20 cellular contexts compared by ENCODE assay signal in the genomic region with DNA sequence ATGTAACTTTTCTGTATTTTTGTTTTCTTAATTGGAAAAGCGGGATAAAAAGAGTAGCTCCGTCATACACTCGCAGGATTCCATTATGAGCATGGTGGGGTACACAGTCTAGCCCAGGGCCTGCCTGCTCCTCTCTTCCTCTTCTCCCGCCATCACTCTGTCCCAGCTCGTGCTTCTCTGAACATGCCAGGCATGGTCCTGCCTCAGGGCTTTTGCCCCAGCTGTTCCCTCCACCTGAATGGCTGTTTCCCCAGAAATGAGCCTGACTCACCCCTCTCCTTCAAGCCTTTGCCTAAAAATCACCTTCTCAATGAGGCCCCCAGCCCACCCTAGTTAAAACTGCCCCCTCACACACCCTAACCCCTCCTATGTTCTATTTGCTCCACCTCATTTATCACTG. TPM values are rescaled to one million over a fixed set of nuclear protein-coding genes. Genes with fewer than 3 reads are reported as not detected.
DNase-seq lines count a peak whose midpoint lies in the region; ATAC-seq and TF ChIP-seq lines count a peak whose summit lies in the region.
"Had no signal": no experiment of that assay in that cellular context is flagged by ENCODE, and none has a peak within 500 bp of the region (broad histone marks: within the 10 kb centered on the region; RNA-seq: fewer than 3 reads in every experiment).

No MANE protein-coding gene starts in this region.

- H3K27me3 ChIP-seq in neural progenitor cell, result peaks cover 20% of the 10 kb centered on the region
- H3K27me3 ChIP-seq: SJSA1 had no signal

- H3K4me1 ChIP-seq in HEK293 (ENCODE audit: control insufficient read depth, insufficient read depth, low read length) (no peaks in the 10 kb centered on the region), neural progenitor cell (peaks cover 6% of the 10 kb centered on the region)

- H3K4me1 Mint-ChIP-seq in T-cell (peaks cover 51 to 67% (median 61%) of the 10 kb centered on the region in 3 donors), neural progenitor cell (peaks cover 7% of the 10 kb centered on the region)
- peaks cover 35 to 43% of the 10 kb centered on the region in 2 donors for H3K4me1 Mint-ChIP-seq in effector memory CD8-positive, alpha-beta T cell (ENCODE audit: low read depth in 2 of 2)

- H3K4me2 ChIP-seq in neural progenitor cell, result no peak overlapping the region
- H3K4me2 ChIP-seq: A549 had no signal

- ATAC-seq in T-cell (replicated peaks in 1 of 4), result no peak
- no peak for ATAC-seq in effector memory CD8-positive, alpha-beta T cell (replicated peaks)
- no peak for ATAC-seq in HG03108 (IDR thresholded peaks at IDR 0.05; ENCODE audit: unreplicated experiment)
- ATAC-seq: A549 had no signal

- CTCF ChIA-PET in HEK293 (lab: Yijun Ruan, JAX), result interaction anchor here (0.6 to 0.7 kb wide), 2 partner anchors 123 to 432 kb away, joined by 3 to 5 read pairs; no protein-coding TSS in a partner anchor
- CTCF ChIA-PET in T-cell (lab: Charles Lee), result interaction anchor here in 1 of 2 donors (0.9 kb wide), 1 partner anchor 70 kb away, joined by 5 read pairs; no protein-coding TSS in a partner anchor

- no peak overlapping the region for H2AFZ ChIP-seq in neural progenitor cell (replicated peaks)

- H3K79me2 ChIP-seq in neural progenitor cell (ENCODE audit: low read depth), result no peaks in the 10 kb centered on the region

- no peaks in the 10 kb centered on the region for H3K36me3 ChIP-seq in HEK293 (ENCODE audit: control insufficient read depth in 2 of 2, insufficient read depth in 1 of 2, low read length in 2 of 2)
- no peaks in the 10 kb centered on the region for H3K36me3 ChIP-seq in neural progenitor cell
- H3K36me3 ChIP-seq: SJSA1 had no signal

- peak overlapping the region; percentile 15 to 16 for H3K27ac Mint-ChIP-seq in T-cell
- peak overlapping the region; percentile 15 to 74 for H3K27ac Mint-ChIP-seq in effector memory CD8-positive, alpha-beta T cell
- H3K27ac Mint-ChIP-seq in neural progenitor cell, result no peak overlapping the region
- H3K27ac Mint-ChIP-seq: HFFc6, IgD-negative memory B cell had no signal

- H3F3A ChIP-seq in neural progenitor cell (ENCODE audit: low read depth), result peaks cover 15% of the 10 kb centered on the region

- H3K9me3 Mint-ChIP-seq in T-cell (no peaks in the 10 kb centered on the region), neural progenitor cell (no peaks in the 10 kb centered on the region)
- H3K9me3 Mint-ChIP-seq in effector memory CD8-positive, alpha-beta T cell, result no peaks in the 10 kb centered on the region
- H3K9me3 Mint-ChIP-seq: HFFc6, IgD-negative memory B cell had no signal

- no peak overlapping the region for H3K9ac ChIP-seq in neural progenitor cell

- H3K9me3 ChIP-seq in HEK293 (ENCODE audit: control insufficient read depth, insufficient read depth, low read depth, low read length) (no peaks in the 10 kb centered on the region), neural progenitor cell (ENCODE audit: low read depth) (no peaks in the 10 kb centered on the region)
- H3K9me3 ChIP-seq: A549, SJSA1 had no signal

- POLR2A ChIA-PET in HEK293 (lab: Yijun Ruan, JAX) (no interaction called here), T-cell (lab: Charles Lee) (interaction anchor here in 1 of 2 donors (0.6 kb wide), 1 partner anchor 205 kb away, joined by 6 read pairs; no protein-coding TSS in a partner anchor)

- H4K20me1 ChIP-seq in neural progenitor cell (ENCODE audit: low read depth), result no peaks in the 10 kb centered on the region

- H3K4me3 ChIP-seq in HEK293 (ENCODE audit: low read depth, low read length) (no peak overlapping the region), neural progenitor cell (no peak overlapping the region)
- H3K4me3 ChIP-seq: A549, SJSA1 had no signal

- H3K27me3 Mint-ChIP-seq in T-cell (no peaks in the 10 kb centered on the region), neural progenitor cell (ENCODE audit: insufficient read depth, low read depth) (peaks cover 15% of the 10 kb centered on the region)
- no peaks in the 10 kb centered on the region for H3K27me3 Mint-ChIP-seq in effector memory CD8-positive, alpha-beta T cell
- H3K27me3 Mint-ChIP-seq: IgD-negative memory B cell had no signal

- TF ChIP-seq CTCF in HEK293 (tag by site-specific recombination; IDR thresholded peaks at IDR 0.05), result no peak
- no peak for TF ChIP-seq CTCF in neural progenitor cell (IDR thresholded peaks at IDR 0.05)

- peaks cover 10% of the 10 kb centered on the region for H3K36me3 Mint-ChIP-seq in T-cell
- peaks cover 10% of the 10 kb centered on the region for H3K36me3 Mint-ChIP-seq in effector memory CD8-positive, alpha-beta T cell (ENCODE audit: insufficient read depth)
- no peaks in the 10 kb centered on the region for H3K36me3 Mint-ChIP-seq in neural progenitor cell
- H3K36me3 Mint-ChIP-seq: IgD-negative memory B cell had no signal

- H3K27ac ChIP-seq in HEK293 (ENCODE audit: extremely low read depth, low read depth, low read length) (no peak overlapping the region), neural progenitor cell (no peak overlapping the region)
- H3K27ac ChIP-seq: A549, C4-2B, SJSA1 had no signal

- H3K4me3 Mint-ChIP-seq in T-cell (no peak overlapping the region), neural progenitor cell (peak overlapping the region; percentile 25)
- H3K4me3 Mint-ChIP-seq in effector memory CD8-positive, alpha-beta T cell, result no peak overlapping the region
- H3K4me3 Mint-ChIP-seq: HFFc6 had no signal

- DNase-seq in T-cell (no peak), neural progenitor cell (ENCODE audit: low spot score) (no peak), ecto neural progenitor cell (ENCODE audit: low spot score) (no peak), islet precursor cell (no peak)
- no peak for DNase-seq in effector memory CD8-positive, alpha-beta T cell
- DNase-seq: COR-L47, GF-D8, HFFc6, Kasumi-1, NCI-H1105 treated with DMSO at 0.1 percent for 48 hours, NCI-H187 treated with DMSO at 0.1 percent for 48 hours, NCI-H526 treated with DMSO at 0.1 percent for 48 hours, OCI-M1, RPMI8226 had no signal

TF ChIP-seq in HEK293, 187 proteins besides CTCF, POLR2A, EP300 and RAD21:
- no peak for TF ChIP-seq ZNF561 (tag by site-specific recombination; IDR thresholded peaks at IDR 0.05; ENCODE audit: borderline replicate concordance)
- TF ChIP-seq ZIC2 (tag by site-specific recombination; IDR thresholded peaks at IDR 0.05), result no peak
- TF ChIP-seq, protein P1, sequence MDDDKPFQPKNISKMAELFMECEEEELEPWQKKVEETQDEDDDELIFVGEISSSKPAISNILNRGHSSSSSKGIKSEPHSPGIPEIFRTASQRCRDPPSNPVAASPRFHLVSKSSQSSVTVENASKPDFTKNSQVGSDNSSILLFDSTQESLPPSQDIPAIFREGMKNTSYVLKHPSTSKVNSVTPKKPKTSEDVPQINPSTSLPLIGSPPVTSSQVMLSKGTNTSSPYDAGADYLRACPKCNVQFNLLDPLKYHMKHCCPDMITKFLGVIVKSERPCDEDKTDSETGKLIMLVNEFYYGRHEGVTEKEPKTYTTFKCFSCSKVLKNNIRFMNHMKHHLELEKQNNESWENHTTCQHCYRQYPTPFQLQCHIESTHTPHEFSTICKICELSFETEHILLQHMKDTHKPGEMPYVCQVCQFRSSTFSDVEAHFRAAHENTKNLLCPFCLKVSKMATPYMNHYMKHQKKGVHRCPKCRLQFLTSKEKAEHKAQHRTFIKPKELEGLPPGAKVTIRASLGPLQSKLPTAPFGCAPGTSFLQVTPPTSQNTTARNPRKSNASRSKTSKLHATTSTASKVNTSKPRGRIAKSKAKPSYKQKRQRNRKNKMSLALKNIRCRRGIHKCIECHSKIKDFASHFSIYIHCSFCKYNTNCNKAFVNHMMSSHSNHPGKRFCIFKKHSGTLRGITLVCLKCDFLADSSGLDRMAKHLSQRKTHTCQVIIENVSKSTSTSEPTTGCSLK (tag by site-specific recombination; IDR thresholded peaks at IDR 0.05), result no peak
- 0 out of 2 replicates have a peak, but pooled peaks have one; percentile 35 for TF ChIP-seq ZNF623 (tag by site-specific recombination; IDR thresholded peaks at IDR 0.05)

RNA-seq across cellular contexts. Expression of gene CORO2A, which starts 4.5 kb away (rescaled TPM):
- total RNA-seq in T-cell (10 to 100 TPM in 4 of 5 donors, 1 to 10 TPM in 1; 9.1 to 12.4 (median 10.8) TPM), neural progenitor cell (ENCODE audit: low replicate concordance) (2.4 and 3.6 TPM in 2 replicates)
